Comparison of ENCODE assay signal across 1 cellular context in genomic region chr19:56014765-56015164, GRCh38.
TF ChIP-seq lines count a peak whose summit lies in the region.

No MANE protein-coding gene starts in this region.

TF ChIP-seq in HepG2, 621 proteins besides CTCF, POLR2A, EP300 and RAD21 (continued from another document):
- TF ChIP-seq MLX (CRISPR knock-in tag; IDR thresholded peaks at IDR 0.05) = no peak
- TF ChIP-seq MAFF (IDR thresholded peaks at IDR 0.05; ENCODE audit: low read depth, low read length) = peak; percentile 41; the same call in 1 of the 2 replicates
- no peak for TF ChIP-seq ZNF670 (CRISPR knock-in tag; IDR thresholded peaks at IDR 0.05; ENCODE audit: borderline replicate concordance)
- TF ChIP-seq, protein P1, sequence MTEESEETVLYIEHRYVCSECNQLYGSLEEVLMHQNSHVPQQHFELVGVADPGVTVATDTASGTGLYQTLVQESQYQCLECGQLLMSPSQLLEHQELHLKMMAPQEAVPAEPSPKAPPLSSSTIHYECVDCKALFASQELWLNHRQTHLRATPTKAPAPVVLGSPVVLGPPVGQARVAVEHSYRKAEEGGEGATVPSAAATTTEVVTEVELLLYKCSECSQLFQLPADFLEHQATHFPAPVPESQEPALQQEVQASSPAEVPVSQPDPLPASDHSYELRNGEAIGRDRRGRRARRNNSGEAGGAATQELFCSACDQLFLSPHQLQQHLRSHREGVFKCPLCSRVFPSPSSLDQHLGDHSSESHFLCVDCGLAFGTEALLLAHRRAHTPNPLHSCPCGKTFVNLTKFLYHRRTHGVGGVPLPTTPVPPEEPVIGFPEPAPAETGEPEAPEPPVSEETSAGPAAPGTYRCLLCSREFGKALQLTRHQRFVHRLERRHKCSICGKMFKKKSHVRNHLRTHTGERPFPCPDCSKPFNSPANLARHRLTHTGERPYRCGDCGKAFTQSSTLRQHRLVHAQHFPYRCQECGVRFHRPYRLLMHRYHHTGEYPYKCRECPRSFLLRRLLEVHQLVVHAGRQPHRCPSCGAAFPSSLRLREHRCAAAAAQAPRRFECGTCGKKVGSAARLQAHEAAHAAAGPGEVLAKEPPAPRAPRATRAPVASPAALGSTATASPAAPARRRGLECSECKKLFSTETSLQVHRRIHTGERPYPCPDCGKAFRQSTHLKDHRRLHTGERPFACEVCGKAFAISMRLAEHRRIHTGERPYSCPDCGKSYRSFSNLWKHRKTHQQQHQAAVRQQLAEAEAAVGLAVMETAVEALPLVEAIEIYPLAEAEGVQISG (CRISPR knock-in tag; IDR thresholded peaks at IDR 0.05) = no peak
- TF ChIP-seq DZIP1 (CRISPR knock-in tag; IDR thresholded peaks at IDR 0.05) = no peak
- no peak for TF ChIP-seq PATZ1 (CRISPR knock-in tag; IDR thresholded peaks at IDR 0.05)
- no peak for TF ChIP-seq ZSCAN21 (CRISPR knock-in tag; IDR thresholded peaks at IDR 0.05; ENCODE audit: borderline replicate concordance)
- TF ChIP-seq ZEB1 (IDR thresholded peaks at IDR 0.05; ENCODE audit: insufficient replicate concordance, low read depth) = no peak
- peak in 1 of 2 experiments; percentile 64; a peak in 3 of 4 replicates for TF ChIP-seq MAFK (conservative IDR thresholded peaks at IDR 0.05 in 1 of 2, IDR thresholded peaks at IDR 0.05 in 1 of 2; ENCODE audit: low read length in 2 of 2)
- no peak for TF ChIP-seq ATF2 (CRISPR knock-in tag; IDR thresholded peaks at IDR 0.05)
- TF ChIP-seq PBX2 (CRISPR knock-in tag; IDR thresholded peaks at IDR 0.05) = no peak
- no peak for TF ChIP-seq HHEX (CRISPR knock-in tag; IDR thresholded peaks at IDR 0.05)
